In the genomic region with DNA sequence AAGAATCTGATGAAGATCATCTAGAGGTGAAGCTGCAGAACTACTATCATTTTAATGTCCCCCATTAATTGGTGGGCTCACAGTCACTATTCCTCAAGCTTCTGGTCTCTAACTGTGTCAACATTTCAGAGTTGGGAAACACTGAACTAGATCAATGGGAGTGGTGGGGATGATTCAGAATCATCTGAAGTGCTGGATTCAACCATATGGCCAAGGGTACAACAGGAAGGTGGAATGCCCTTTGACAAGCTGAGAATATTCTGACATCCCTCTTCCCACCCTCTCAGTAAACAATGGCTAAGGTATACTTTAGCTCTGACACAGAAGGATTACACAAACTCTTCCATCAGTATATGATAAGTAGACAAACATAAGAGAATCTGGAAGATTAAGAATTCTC, we compare ENCODE assay signal across 1 cellular context.
A peak's percentile ranks its signal among the peaks of the same experiment; 100 is the strongest.
TF ChIP-seq lines count a peak whose summit lies in the region.

No MANE protein-coding gene starts in this region.

TF ChIP-seq in A549, 52 proteins besides CTCF, POLR2A, EP300 and RAD21:
- no peak for TF ChIP-seq HOXB5 (CRISPR knock-in tag; IDR thresholded peaks at IDR 0.05)
- no peak for TF ChIP-seq BHLHE40 (IDR thresholded peaks at IDR 0.05; ENCODE audit: low read depth, low read length)
- no peak for TF ChIP-seq TP53 (CRISPR knock-in tag; IDR thresholded peaks at IDR 0.05)
- TF ChIP-seq CEBPB (IDR thresholded peaks at IDR 0.05), result peak; percentile 45 to 72; a peak in 3 of 4 replicates
- peak; percentile 65; the same call in 1 of the 2 replicates for TF ChIP-seq GATA3 (IDR thresholded peaks at IDR 0.05; ENCODE audit: borderline replicate concordance)
- peak; percentile 48; the same call in 1 of the 2 replicates for TF ChIP-seq FOSL2 (IDR thresholded peaks at IDR 0.05)
- peak; percentile 78 for TF ChIP-seq FOSL2 (CRISPR knock-in tag; IDR thresholded peaks at IDR 0.05)
- TF ChIP-seq FOXS1 (CRISPR knock-in tag; IDR thresholded peaks at IDR 0.05), result no peak
- TF ChIP-seq HOXA7 (CRISPR knock-in tag; IDR thresholded peaks at IDR 0.05), result no peak
- TF ChIP-seq RNF2 (IDR thresholded peaks at IDR 0.05; ENCODE audit: borderline replicate concordance, low read depth), result no peak
- TF ChIP-seq, protein P1, sequence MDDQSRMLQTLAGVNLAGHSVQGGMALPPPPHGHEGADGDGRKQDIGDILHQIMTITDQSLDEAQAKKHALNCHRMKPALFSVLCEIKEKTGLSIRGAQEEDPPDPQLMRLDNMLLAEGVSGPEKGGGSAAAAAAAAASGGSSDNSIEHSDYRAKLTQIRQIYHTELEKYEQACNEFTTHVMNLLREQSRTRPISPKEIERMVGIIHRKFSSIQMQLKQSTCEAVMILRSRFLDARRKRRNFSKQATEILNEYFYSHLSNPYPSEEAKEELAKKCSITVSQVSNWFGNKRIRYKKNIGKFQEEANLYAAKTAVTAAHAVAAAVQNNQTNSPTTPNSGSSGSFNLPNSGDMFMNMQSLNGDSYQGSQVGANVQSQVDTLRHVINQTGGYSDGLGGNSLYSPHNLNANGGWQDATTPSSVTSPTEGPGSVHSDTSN (IDR thresholded peaks at IDR 0.05), result no peak; the same call in 1 of the 2 replicates
- peak; percentile 67 for TF ChIP-seq JUNB (IDR thresholded peaks at IDR 0.05)
- no peak for TF ChIP-seq CHD4 (IDR thresholded peaks at IDR 0.05; ENCODE audit: borderline replicate concordance)
- TF ChIP-seq, protein P2, sequence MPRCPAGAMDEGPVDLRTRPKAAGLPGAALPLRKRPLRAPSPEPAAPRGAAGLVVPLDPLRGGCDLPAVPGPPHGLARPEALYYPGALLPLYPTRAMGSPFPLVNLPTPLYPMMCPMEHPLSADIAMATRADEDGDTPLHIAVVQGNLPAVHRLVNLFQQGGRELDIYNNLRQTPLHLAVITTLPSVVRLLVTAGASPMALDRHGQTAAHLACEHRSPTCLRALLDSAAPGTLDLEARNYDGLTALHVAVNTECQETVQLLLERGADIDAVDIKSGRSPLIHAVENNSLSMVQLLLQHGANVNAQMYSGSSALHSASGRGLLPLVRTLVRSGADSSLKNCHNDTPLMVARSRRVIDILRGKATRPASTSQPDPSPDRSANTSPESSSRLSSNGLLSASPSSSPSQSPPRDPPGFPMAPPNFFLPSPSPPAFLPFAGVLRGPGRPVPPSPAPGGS (IDR thresholded peaks at IDR 0.05), result peak; percentile 28; the same call in 1 of the 3 replicates
- TF ChIP-seq, protein P3, sequence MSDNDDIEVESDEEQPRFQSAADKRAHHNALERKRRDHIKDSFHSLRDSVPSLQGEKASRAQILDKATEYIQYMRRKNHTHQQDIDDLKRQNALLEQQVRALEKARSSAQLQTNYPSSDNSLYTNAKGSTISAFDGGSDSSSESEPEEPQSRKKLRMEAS (IDR thresholded peaks at IDR 0.05), result peak; percentile 52
- peak; percentile 39 to 71; a peak in 2 of 5 replicates for TF ChIP-seq JUN (IDR thresholded peaks at IDR 0.05)
